Comparison of ENCODE assay signal across 23 cellular contexts in genomic region chr14:29061702-29062101, GRCh38.
"Had no signal": no experiment of that assay in that cellular context is flagged by ENCODE, and none has a peak within 500 bp of the region (broad histone marks: within the 10 kb centered on the region; RNA-seq: fewer than 3 reads in every experiment).

No MANE protein-coding gene starts in this region.

- H3K4me2 ChIP-seq: hepatocyte had no signal

- H3K9ac ChIP-seq: parathyroid adenoma had no signal

- H3K79me2 ChIP-seq: hepatocyte, parathyroid adenoma had no signal

- H3K9me3 ChIP-seq: colonic mucosa, esophagus muscularis mucosa, gastroesophageal sphincter, prostate gland, thoracic aorta, tibial nerve, upper lobe of left lung had no signal

- H2AFZ ChIP-seq: hepatocyte, parathyroid adenoma had no signal

- FAIRE-seq: endothelial cell of umbilical vein, urothelium cell line had no signal

- H3K4me1 ChIP-seq: colonic mucosa, foreskin keratinocyte, gastroesophageal sphincter, heart left ventricle, parathyroid adenoma, prostate gland, right atrium auricular region, sigmoid colon, tibial nerve, upper lobe of left lung had no signal

- H3K36me3 ChIP-seq: colonic mucosa, esophagus muscularis mucosa, gastroesophageal sphincter, heart left ventricle, prostate gland, right atrium auricular region, sigmoid colon, thoracic aorta, tibial nerve, upper lobe of left lung had no signal

- H3K27ac ChIP-seq: colonic mucosa, esophagus muscularis mucosa, foreskin keratinocyte, gastroesophageal sphincter, heart left ventricle, hepatocyte, parathyroid adenoma, prostate gland, right atrium auricular region, sigmoid colon, thoracic aorta, tibial nerve, upper lobe of left lung had no signal

- H3K4me3 ChIP-seq: colonic mucosa, esophagus muscularis mucosa, gastroesophageal sphincter, heart left ventricle, hepatocyte, lung, prostate gland, right atrium auricular region, sigmoid colon, thoracic aorta, tibial nerve, upper lobe of left lung had no signal

- H3K27me3 ChIP-seq: colonic mucosa, esophagus muscularis mucosa, foreskin keratinocyte, gastroesophageal sphincter, heart left ventricle, hepatocyte, right atrium auricular region, sigmoid colon, tibial nerve, upper lobe of left lung had no signal

- DNase-seq: colonic mucosa; dermis blood vessel endothelial cell; effector memory CD4-positive, alpha-beta T cell; foreskin keratinocyte; heart left ventricle; kidney; natural killer cell; sigmoid colon; stimulated activated CD4-positive, alpha-beta T cell treated with anti-CD3 and anti-CD28 coated beads, Interleukin-4, amount 100 ng/mL, for 4 hours; stimulated activated naive CD8-positive, alpha-beta T cell treated with anti-CD3 and anti-CD28 coated beads, Interleukin-15, Interleukin-2, amounts not matched to agents 100 U/mL and 50 U/mL, for 24 hours; substantia nigra; upper lobe of left lung had no signal
